ENCODE assay signal across 1 cellular context in the genomic region with DNA sequence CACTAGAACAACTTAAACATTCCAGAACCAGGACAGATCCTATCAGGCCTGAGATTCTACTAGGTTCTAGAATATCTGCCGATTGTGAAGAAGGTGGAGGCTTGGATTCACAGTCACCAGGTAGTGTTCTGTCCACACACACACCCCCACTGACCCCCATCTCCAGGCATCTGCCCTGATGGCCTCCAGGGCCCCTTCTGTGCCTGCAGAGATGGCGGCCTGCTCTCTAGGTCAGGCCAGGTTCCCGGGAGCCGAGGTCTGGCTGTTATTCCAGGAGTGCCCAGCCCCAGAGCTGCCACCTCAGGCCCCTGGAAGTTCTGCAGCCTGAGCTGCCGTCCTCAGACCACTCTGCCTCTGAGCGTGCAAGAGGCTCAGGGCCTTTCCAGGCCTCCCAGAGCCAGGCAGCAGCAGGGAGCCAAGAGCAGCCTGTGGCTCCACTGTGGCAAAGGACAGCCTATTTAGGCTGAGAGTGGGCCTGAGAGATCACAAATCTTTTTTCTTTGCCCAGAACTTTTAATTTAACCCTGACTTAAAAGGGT.
TF ChIP-seq lines count a peak whose summit lies in the region.

No MANE protein-coding gene starts in this region.

TF ChIP-seq in H1, 55 proteins besides CTCF, POLR2A, EP300 and RAD21:
- TF ChIP-seq EZH2 (IDR thresholded peaks at IDR 0.05; ENCODE audit: low read depth, low read length, severe bottlenecking) = no peak
- TF ChIP-seq, protein P1, sequence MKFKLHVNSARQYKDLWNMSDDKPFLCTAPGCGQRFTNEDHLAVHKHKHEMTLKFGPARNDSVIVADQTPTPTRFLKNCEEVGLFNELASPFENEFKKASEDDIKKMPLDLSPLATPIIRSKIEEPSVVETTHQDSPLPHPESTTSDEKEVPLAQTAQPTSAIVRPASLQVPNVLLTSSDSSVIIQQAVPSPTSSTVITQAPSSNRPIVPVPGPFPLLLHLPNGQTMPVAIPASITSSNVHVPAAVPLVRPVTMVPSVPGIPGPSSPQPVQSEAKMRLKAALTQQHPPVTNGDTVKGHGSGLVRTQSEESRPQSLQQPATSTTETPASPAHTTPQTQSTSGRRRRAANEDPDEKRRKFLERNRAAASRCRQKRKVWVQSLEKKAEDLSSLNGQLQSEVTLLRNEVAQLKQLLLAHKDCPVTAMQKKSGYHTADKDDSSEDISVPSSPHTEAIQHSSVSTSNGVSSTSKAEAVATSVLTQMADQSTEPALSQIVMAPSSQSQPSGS (IDR thresholded peaks at IDR 0.05; ENCODE audit: low read length) = 0 out of 2 replicates have a peak, but pooled peaks have one; percentile 55
